ENCODE assay signal across 27 cellular contexts in genomic region chr1:43789604-43790288, GRCh38.
DNase-seq lines count a peak whose midpoint lies in the region; ATAC-seq and TF ChIP-seq lines count a peak whose summit lies in the region.
"Had no signal": no experiment of that assay in that cellular context is flagged by ENCODE, and none has a peak within 500 bp of the region (broad histone marks: within the 10 kb centered on the region; RNA-seq: fewer than 3 reads in every experiment).

No MANE protein-coding gene starts in this region.

- H3K79me2 ChIP-seq in DND-41 (ENCODE audit: insufficient read depth, low read length): no peaks in the 10 kb centered on the region

- peaks cover 11 to 16% (median 14%) of the 10 kb centered on the region in 3 donors for H3K4me1 Mint-ChIP-seq in T-cell
- peaks cover 11% of the 10 kb centered on the region for H3K4me1 Mint-ChIP-seq in central memory CD8-positive, alpha-beta T cell
- no peaks in the 10 kb centered on the region for H3K4me1 Mint-ChIP-seq in glutamatergic neuron (ENCODE audit: low read depth, unreplicated experiment)
- H3K4me1 Mint-ChIP-seq: B cell had no signal

- no peak overlapping the region for H2AFZ ChIP-seq in DND-41 (ENCODE audit: low read depth, low read length)
- H2AFZ ChIP-seq: neural progenitor cell had no signal

- no peak overlapping the region for H3K4me3 ChIP-seq in DND-41 (ENCODE audit: low read depth in 1 of 2, low read length in 2 of 2)
- H3K4me3 ChIP-seq: cardiac muscle cell, gastrocnemius medialis, neural progenitor cell, right atrium auricular region, SK-N-MC, smooth muscle cell had no signal

- H3K9ac ChIP-seq in DND-41 (ENCODE audit: low read depth, low read length): no peak overlapping the region
- H3K9ac ChIP-seq: neural progenitor cell had no signal

- H3K27ac ChIP-seq in DND-41 (ENCODE audit: low read length): peak overlapping the region; percentile 48
- H3K27ac ChIP-seq: cardiac muscle cell, gastrocnemius medialis, neural progenitor cell, right atrium auricular region, SK-N-MC had no signal

- no peak overlapping the region for H3K4me2 ChIP-seq in DND-41 (ENCODE audit: insufficient read depth, low read length)
- H3K4me2 ChIP-seq: neural progenitor cell, smooth muscle cell had no signal

- peaks cover 20% of the 10 kb centered on the region for H3K36me3 Mint-ChIP-seq in T-cell
- no peaks in the 10 kb centered on the region for H3K36me3 Mint-ChIP-seq in central memory CD8-positive, alpha-beta T cell (ENCODE audit: insufficient read depth)
- H3K36me3 Mint-ChIP-seq in glutamatergic neuron (ENCODE audit: unreplicated experiment): no peaks in the 10 kb centered on the region

- H3K27me3 ChIP-seq in DND-41 (ENCODE audit: insufficient read depth, low read length, poor library complexity): no peaks in the 10 kb centered on the region
- H3K27me3 ChIP-seq: cardiac muscle cell, gastrocnemius medialis, neural progenitor cell, right atrium auricular region had no signal

- H4K20me1 ChIP-seq in DND-41 (ENCODE audit: insufficient read depth, low read length): 0 out of 2 replicates have a peak, but pooled peaks cover 3% of the 10 kb centered on the region

- H3K4me1 ChIP-seq in DND-41 (ENCODE audit: insufficient read depth, low read length): peaks cover 25% of the 10 kb centered on the region
- H3K4me1 ChIP-seq: neural progenitor cell had no signal

- peaks cover 6% of the 10 kb centered on the region; the same call in 1 of the 2 replicates for H3K36me3 ChIP-seq in DND-41 (ENCODE audit: insufficient read depth, low read length)
- H3K36me3 ChIP-seq: cardiac muscle cell, gastrocnemius medialis, neural progenitor cell, right atrium auricular region had no signal

- POLR2A ChIA-PET in T-cell (lab: Charles Lee): interaction anchor here in 1 of 2 donors (0.7 kb wide), 1 partner anchor 983 kb away, joined by 6 read pairs; no protein-coding TSS in a partner anchor

- CTCF ChIA-PET in T-cell (lab: Charles Lee): interaction anchor here in 1 of 2 donors (1.0 kb wide), 1 partner anchor 11 kb away, joined by 5 read pairs; no protein-coding TSS in a partner anchor

- H3K9me3 Mint-ChIP-seq in T-cell: no peaks in the 10 kb centered on the region
- no peaks in the 10 kb centered on the region for H3K9me3 Mint-ChIP-seq in central memory CD8-positive, alpha-beta T cell
- H3K9me3 Mint-ChIP-seq in glutamatergic neuron (ENCODE audit: unreplicated experiment): no peaks in the 10 kb centered on the region
- H3K9me3 Mint-ChIP-seq: IgD-negative memory B cell, immature natural killer cell, neural progenitor cell had no signal

- DNase-seq in activated gamma-delta T cell treated with Interleukin-2 at 50 U/mL for 16 hours (peak; percentile 13), activated gamma-delta T cell (lab: John Stamatoyannopoulos, UW) (no peak), DND-41 (peak; percentile 62), T-cell (peak in 23 of 34 experiments; percentile 2 to 42 (median 15)), glutamatergic neuron (no peak)
- no peak for DNase-seq in central memory CD8-positive, alpha-beta T cell (ENCODE audit: low spot score in 2 of 2)
- DNase-seq: activated effector memory CD4-positive, alpha-beta T cell treated with anti-CD3 and anti-CD28 coated beads, Interleukin-2, amount 50 U/mL, for 16 hours; aorta; dermis blood vessel endothelial cell; gastrocnemius medialis; GDM1; H7; hypothalamus; immature natural killer cell; left colon; NCI-H1436 treated with DMSO at 0.1 percent for 48 hours; NCI-H446; stimulated activated CD4-positive, alpha-beta T cell treated with anti-CD3 and anti-CD28 coated beads, Interleukin-2, amount 100 ng/mL, for 24 hours had no signal

- H3K27me3 Mint-ChIP-seq in T-cell: no peaks in the 10 kb centered on the region
- no peaks in the 10 kb centered on the region for H3K27me3 Mint-ChIP-seq in central memory CD8-positive, alpha-beta T cell
- H3K27me3 Mint-ChIP-seq in glutamatergic neuron (ENCODE audit: unreplicated experiment): no peaks in the 10 kb centered on the region
- H3K27me3 Mint-ChIP-seq: B cell, IgD-negative memory B cell had no signal

- no peak overlapping the region for H3K4me3 Mint-ChIP-seq in T-cell
- H3K4me3 Mint-ChIP-seq in central memory CD8-positive, alpha-beta T cell: no peak overlapping the region
- H3K4me3 Mint-ChIP-seq in glutamatergic neuron (ENCODE audit: unreplicated experiment): no peak overlapping the region
- H3K4me3 Mint-ChIP-seq: B cell, IgD-negative memory B cell, immature natural killer cell, neural progenitor cell had no signal

- TF ChIP-seq CTCF in DND-41 (IDR thresholded peaks at IDR 0.05; ENCODE audit: borderline replicate concordance, extremely low read depth, low read length, poor library complexity, severe bottlenecking) (no peak), glutamatergic neuron (IDR thresholded peaks at IDR 0.05; ENCODE audit: partially characterized antibody, unreplicated experiment) (no peak)

- H3K27ac Mint-ChIP-seq in T-cell (no peak overlapping the region), glutamatergic neuron (ENCODE audit: unreplicated experiment) (no peak overlapping the region)
- H3K27ac Mint-ChIP-seq in central memory CD8-positive, alpha-beta T cell (ENCODE audit: low read depth): peak overlapping the region; percentile 54
- H3K27ac Mint-ChIP-seq: B cell, IgD-negative memory B cell, neural progenitor cell had no signal

- H3K9me3 ChIP-seq in DND-41 (ENCODE audit: insufficient read depth, low read length, severe bottlenecking): no peaks in the 10 kb centered on the region
- H3K9me3 ChIP-seq: gastrocnemius medialis, right atrium auricular region had no signal

- ATAC-seq in DND-41 (ENCODE audit: insufficient read depth, low read depth) (peak; percentile 97), T-cell (replicated peaks in 1 of 4) (peak; percentile 95 to 99 (median 99)), GM19463 (IDR thresholded peaks at IDR 0.05; ENCODE audit: unreplicated experiment) (no peak), GM18861 (IDR thresholded peaks at IDR 0.05; ENCODE audit: unreplicated experiment) (no peak)
- peak; percentile 49 for ATAC-seq in central memory CD8-positive, alpha-beta T cell (replicated peaks; ENCODE audit: extremely low read depth, poor library complexity, severe bottlenecking)
- ATAC-seq: gastrocnemius medialis, left colon had no signal

Comparison
In these comparisons a context has a peak if more than half of its experiments do, and no peak if none do; other contexts are left out.
1. DNase-seq: peak in activated gamma-delta T cell treated with Interleukin-2 at 50 U/mL for 16 hours (single experiment), DND-41 (single experiment) and T-cell (23 of 34); none in activated gamma-delta T cell (single experiment), central memory CD8-positive, alpha-beta T cell (0 of 2) and glutamatergic neuron (single experiment).
2. ATAC-seq: peak in DND-41 (single experiment), T-cell (4 of 4) and central memory CD8-positive, alpha-beta T cell (single experiment); none in GM19463 (single experiment) and GM18861 (single experiment).